1 cellular context compared by ENCODE assay signal in the genomic region with DNA sequence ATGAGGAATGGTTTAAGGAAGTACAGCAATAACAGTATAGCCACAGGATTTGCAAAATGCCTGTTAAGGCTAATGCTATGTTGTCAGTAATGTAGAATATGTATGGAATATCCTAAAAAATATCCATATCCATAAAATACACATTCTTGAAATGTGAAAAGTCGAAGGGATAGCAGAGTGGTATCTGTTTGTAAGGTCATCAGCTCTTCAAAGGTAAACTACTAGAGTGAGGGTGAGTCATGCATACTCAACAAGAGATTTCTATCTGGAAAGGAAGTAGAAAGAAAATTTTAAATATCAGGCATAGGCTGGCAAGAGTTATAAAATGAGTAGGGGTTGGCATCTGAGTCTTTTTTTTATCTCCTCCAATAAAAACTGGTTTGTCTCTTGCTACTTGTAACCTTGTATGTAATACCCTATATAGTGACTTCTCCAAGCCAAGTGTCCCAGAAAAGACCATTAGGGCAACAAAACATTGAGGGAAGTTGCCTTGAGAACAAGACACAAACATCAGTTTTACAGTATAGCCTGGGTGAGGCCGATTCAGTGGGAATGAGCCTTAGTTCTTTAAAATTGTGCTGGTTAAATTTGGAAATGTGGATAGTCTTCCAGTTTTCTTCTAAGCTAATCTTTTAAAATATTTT.
TF ChIP-seq lines count a peak whose summit lies in the region.

No MANE protein-coding gene starts in this region.

TF ChIP-seq in K562, 482 proteins besides CTCF, POLR2A, EP300 and RAD21 (continued from another document):
- TF ChIP-seq, protein P1, sequence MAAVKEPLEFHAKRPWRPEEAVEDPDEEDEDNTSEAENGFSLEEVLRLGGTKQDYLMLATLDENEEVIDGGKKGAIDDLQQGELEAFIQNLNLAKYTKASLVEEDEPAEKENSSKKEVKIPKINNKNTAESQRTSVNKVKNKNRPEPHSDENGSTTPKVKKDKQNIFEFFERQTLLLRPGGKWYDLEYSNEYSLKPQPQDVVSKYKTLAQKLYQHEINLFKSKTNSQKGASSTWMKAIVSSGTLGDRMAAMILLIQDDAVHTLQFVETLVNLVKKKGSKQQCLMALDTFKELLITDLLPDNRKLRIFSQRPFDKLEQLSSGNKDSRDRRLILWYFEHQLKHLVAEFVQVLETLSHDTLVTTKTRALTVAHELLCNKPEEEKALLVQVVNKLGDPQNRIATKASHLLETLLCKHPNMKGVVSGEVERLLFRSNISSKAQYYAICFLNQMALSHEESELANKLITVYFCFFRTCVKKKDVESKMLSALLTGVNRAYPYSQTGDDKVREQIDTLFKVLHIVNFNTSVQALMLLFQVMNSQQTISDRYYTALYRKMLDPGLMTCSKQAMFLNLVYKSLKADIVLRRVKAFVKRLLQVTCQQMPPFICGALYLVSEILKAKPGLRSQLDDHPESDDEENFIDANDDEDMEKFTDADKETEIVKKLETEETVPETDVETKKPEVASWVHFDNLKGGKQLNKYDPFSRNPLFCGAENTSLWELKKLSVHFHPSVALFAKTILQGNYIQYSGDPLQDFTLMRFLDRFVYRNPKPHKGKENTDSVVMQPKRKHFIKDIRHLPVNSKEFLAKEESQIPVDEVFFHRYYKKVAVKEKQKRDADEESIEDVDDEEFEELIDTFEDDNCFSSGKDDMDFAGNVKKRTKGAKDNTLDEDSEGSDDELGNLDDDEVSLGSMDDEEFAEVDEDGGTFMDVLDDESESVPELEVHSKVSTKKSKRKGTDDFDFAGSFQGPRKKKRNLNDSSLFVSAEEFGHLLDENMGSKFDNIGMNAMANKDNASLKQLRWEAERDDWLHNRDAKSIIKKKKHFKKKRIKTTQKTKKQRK (IDR thresholded peaks at IDR 0.05; ENCODE audit: borderline replicate concordance, low read depth, low read length) = no peak
- TF ChIP-seq GATA2 (CRISPR knock-in tag; IDR thresholded peaks at IDR 0.05) (0 out of 2 replicates have a peak, but pooled peaks have one; percentile 10), TEAD4 (IDR thresholded peaks at IDR 0.05; ENCODE audit: low read length) (peak; percentile 11; the same call in 1 of the 2 replicates), TEAD4 (CRISPR knock-in tag; IDR thresholded peaks at IDR 0.05; ENCODE audit: borderline replicate concordance) (no peak), EHMT2 (IDR thresholded peaks at IDR 0.05) (peak; percentile 73; the same call in 1 of the 2 replicates), POU5F1 (IDR thresholded peaks at IDR 0.05; ENCODE audit: borderline replicate concordance, low read depth, low read length, partially characterized antibody) (no peak), LEF1 (IDR thresholded peaks at IDR 0.05) (0 out of 2 replicates have a peak, but pooled peaks have one; percentile 41), FOXK1 (CRISPR knock-in tag; IDR thresholded peaks at IDR 0.05; ENCODE audit: borderline replicate concordance) (no peak), CXXC5 (CRISPR knock-in tag; IDR thresholded peaks at IDR 0.05) (0 out of 2 replicates have a peak, but pooled peaks have one; percentile 20), ZNF277 (CRISPR knock-in tag; IDR thresholded peaks at IDR 0.05; ENCODE audit: borderline replicate concordance) (no peak), ARID1B (IDR thresholded peaks at IDR 0.05) (peak; percentile 63), TAF15 (IDR thresholded peaks at IDR 0.05; ENCODE audit: low read depth, low read length) (no peak), CC2D1A (IDR thresholded peaks at IDR 0.05) (0 out of 2 replicates have a peak, but pooled peaks have one; percentile 17), SMARCB1 (IDR thresholded peaks at IDR 0.05; ENCODE audit: insufficient read length, low read depth) (no peak), FOXM1 (IDR thresholded peaks at IDR 0.05; ENCODE audit: low read depth) (peak; percentile 75), FOXM1 (CRISPR knock-in tag; IDR thresholded peaks at IDR 0.05; ENCODE audit: low read depth) (no peak), NR2C1 (IDR thresholded peaks at IDR 0.05) (no peak), NR2C1 (tag; IDR thresholded peaks at IDR 0.05) (0 out of 2 replicates have a peak, but pooled peaks have one; percentile 12), DPF2 (IDR thresholded peaks at IDR 0.05) (peak; percentile 75), SMARCA4 (IDR thresholded peaks at IDR 0.05) (peak; percentile 79; the same call in 1 of the 2 replicates), JUN (IDR thresholded peaks at IDR 0.05; ENCODE audit: borderline replicate concordance, low read depth, low read length) (peak; percentile 44; the same call in 1 of the 2 replicates), JUN (CRISPR knock-in tag; IDR thresholded peaks at IDR 0.05; ENCODE audit: borderline replicate concordance) (no peak), NR2C2 (CRISPR knock-in tag; IDR thresholded peaks at IDR 0.05) (no peak), NR2C2 (tag; IDR thresholded peaks at IDR 0.05) (peak; percentile 22; the same call in 1 of the 2 replicates), SLC30A9 (CRISPR knock-in tag; IDR thresholded peaks at IDR 0.05) (no peak), ZNF316 (IDR thresholded peaks at IDR 0.05) (no peak)
- TF ChIP-seq, protein P2, sequence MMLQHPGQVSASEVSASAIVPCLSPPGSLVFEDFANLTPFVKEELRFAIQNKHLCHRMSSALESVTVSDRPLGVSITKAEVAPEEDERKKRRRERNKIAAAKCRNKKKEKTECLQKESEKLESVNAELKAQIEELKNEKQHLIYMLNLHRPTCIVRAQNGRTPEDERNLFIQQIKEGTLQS (IDR thresholded peaks at IDR 0.05) = peak; percentile 89
- TF ChIP-seq, protein P2 (CRISPR knock-in tag; conservative IDR thresholded peaks at IDR 0.05) = no peak
TF ChIP-seq in K562: peak in this region for 17.
